In the genomic region with DNA sequence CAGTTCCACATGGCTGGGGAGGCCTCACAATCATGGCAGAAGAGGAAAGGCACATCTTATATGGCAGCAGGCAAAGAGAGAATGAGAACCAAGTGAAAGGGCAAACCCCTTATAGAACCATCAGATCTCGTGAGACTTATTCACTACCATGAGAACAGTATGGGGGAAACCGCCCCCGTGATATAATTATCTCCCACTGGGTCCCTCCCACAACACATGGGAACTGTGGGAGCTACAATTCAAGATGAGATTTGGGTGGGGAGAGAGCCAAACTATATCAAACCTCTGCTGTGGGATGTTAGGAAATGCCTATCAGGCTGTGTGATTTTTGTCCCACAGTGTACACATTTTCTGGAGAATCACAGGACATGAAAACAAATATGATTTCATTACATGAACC, we compare ENCODE assay signal across 4 cellular contexts.
DNase-seq lines count a peak whose midpoint lies in the region; ATAC-seq and TF ChIP-seq lines count a peak whose summit lies in the region.
"Not testable (repeated sequence)": the region's sequence is repeated elsewhere in the genome, so short reads cannot be mapped to it uniquely, and the experiment has no call there.

No MANE protein-coding gene starts in this region.

- not testable (repeated sequence) for TF ChIP-seq CTCF in HEK293 (tag by site-specific recombination; IDR thresholded peaks at IDR 0.05); esophagus muscularis mucosa (IDR thresholded peaks at IDR 0.05); lung (IDR thresholded peaks at IDR 0.05; ENCODE audit: control extremely low read depth, extremely low read depth)

- 85% methylated on average over 3 of the region's 3 CpGs for WGBS in esophagus muscularis mucosa
- 94 to 97% methylated on average over 3 of the region's 3 CpGs for WGBS in lung, 2 donors

- intact Hi-C loops in esophagus muscularis mucosa (cut with DNase I): not testable (repeated sequence)

- H3K4me1 ChIP-seq in HEK293 (ENCODE audit: control insufficient read depth, insufficient read depth, low read length); esophagus muscularis mucosa; lung (ENCODE audit: control insufficient read depth in 2 of 2, insufficient read depth in 2 of 2, low read length in 2 of 2): not testable (repeated sequence)

- H3K27me3 ChIP-seq in esophagus muscularis mucosa; lung (ENCODE audit: control insufficient read depth, insufficient read depth): not testable (repeated sequence)

- H3K4me3 ChIP-seq in HEK293 (ENCODE audit: low read depth, low read length); esophagus muscularis mucosa; lung: not testable (repeated sequence)

- peak; percentile 50 for DNase-seq in esophagus muscularis mucosa (ENCODE audit: extremely low spot score)
- DNase-seq in lung (ENCODE audit: low spot score): peak; percentile 0
- peak; percentile 28 for DNase-seq in mesenteric fat pad (ENCODE audit: low spot score)

- CTCF ChIA-PET in HEK293 (lab: Yijun Ruan, JAX): not testable (repeated sequence)

- TF ChIP-seq POLR2A in esophagus muscularis mucosa (IDR thresholded peaks at IDR 0.05; ENCODE audit: low read depth): not testable (repeated sequence)

- H3K36me3 ChIP-seq in HEK293 (ENCODE audit: control insufficient read depth in 2 of 2, insufficient read depth in 1 of 2, low read length in 2 of 2); esophagus muscularis mucosa; lung (ENCODE audit: control insufficient read depth in 2 of 2, insufficient read depth in 2 of 2, low read length in 2 of 2): not testable (repeated sequence)

- POLR2A ChIA-PET in HEK293 (lab: Yijun Ruan, JAX): not testable (repeated sequence)

- not testable (repeated sequence) for ATAC-seq in lung (ENCODE audit: insufficient read depth, low FRiP score)

- TF ChIP-seq EP300 in esophagus muscularis mucosa (IDR thresholded peaks at IDR 0.05): not testable (repeated sequence)

- not testable (repeated sequence) for H3K9me3 ChIP-seq in HEK293 (ENCODE audit: control insufficient read depth, insufficient read depth, low read depth, low read length); esophagus muscularis mucosa; lung (ENCODE audit: control insufficient read depth in 2 of 2, insufficient read depth in 1 of 2, low read length in 1 of 2)

- H3K27ac ChIP-seq in HEK293 (ENCODE audit: extremely low read depth, low read depth, low read length); esophagus muscularis mucosa (replicated peaks in 1 of 4); lung (ENCODE audit: low read depth in 1 of 2, low read length in 1 of 2): not testable (repeated sequence)

TF ChIP-seq in HEK293, 187 proteins besides CTCF, POLR2A, EP300 and RAD21:
- TF ChIP-seq ZFHX2 (tag by site-specific recombination; conservative IDR thresholded peaks at IDR 0.05) (peak; percentile 53), EGR2 (tag by site-specific recombination; IDR thresholded peaks at IDR 0.05; ENCODE audit: low read depth) (peak; percentile 61; the same call in 1 of the 2 replicates)
TF ChIP-seq in HEK293: peak in this region for 2; not testable (repeated sequence) for 185.

Comparison
In these comparisons a context has a peak if more than half of its experiments do, and no peak if none do; other contexts are left out.
1. DNase-seq: peak in every context shown above with its lines; median percentile 50 in esophagus muscularis mucosa; 28 in mesenteric fat pad; 0 in lung.